Comparison of ENCODE assay signal across 8 cellular contexts in genomic region chr4:89111833-89112563, GRCh38. TPM values are rescaled to one million over a fixed set of nuclear protein-coding genes. Genes with fewer than 3 reads are reported as not detected.
A peak's percentile ranks its signal among the peaks of the same experiment; 100 is the strongest.
DNase-seq lines count a peak whose midpoint lies in the region; ATAC-seq and TF ChIP-seq lines count a peak whose summit lies in the region.

No MANE protein-coding gene starts in this region.

- H3K9me3 ChIP-seq in HUES6 (ENCODE audit: control insufficient read depth, insufficient read depth, low read depth, low read length): peaks cover 4% of the 10 kb centered on the region

- TF ChIP-seq CTCF in progenitor cell of endocrine pancreas (IDR thresholded peaks at IDR 0.05; ENCODE audit: unreplicated experiment): no peak

- H3K4me1 ChIP-seq in HUES6 (ENCODE audit: control insufficient read depth, insufficient read depth, low read length): peaks cover 14% of the 10 kb centered on the region

- H3K36me3 Mint-ChIP-seq in activated CD8-positive, alpha-beta T cell treated with anti-CD3 and anti-CD28 coated beads, Interleukin-2, amount 10 ng/mL, durations not matched to agents 7 days and 5 days (ENCODE audit: low read depth): peaks cover 26% of the 10 kb centered on the region
- peaks cover 4% of the 10 kb centered on the region for H3K36me3 Mint-ChIP-seq in progenitor cell of endocrine pancreas (ENCODE audit: insufficient read depth)

- CTCF ChIA-PET in activated CD8-positive, alpha-beta T cell treated with anti-CD3 and anti-CD28 coated beads, Interleukin-2, amount 10 ng/mL, durations not matched to agents 7 days and 5 days (lab: Charles Lee): interaction anchor here (0.8 kb wide), 1 partner anchor 11 kb away, joined by 4 read pairs; no protein-coding TSS in a partner anchor

- peaks cover 20% of the 10 kb centered on the region for H3K27me3 Mint-ChIP-seq in activated CD8-positive, alpha-beta T cell treated with anti-CD3 and anti-CD28 coated beads, Interleukin-2, amount 10 ng/mL, durations not matched to agents 7 days and 5 days (ENCODE audit: low read depth)
- peaks cover 19% of the 10 kb centered on the region for H3K27me3 Mint-ChIP-seq in progenitor cell of endocrine pancreas

- peak overlapping the region; percentile 86 for H3K4me3 ChIP-seq in HUES6 (ENCODE audit: low read depth, low read length)

- no peaks in the 10 kb centered on the region for H3K9me3 Mint-ChIP-seq in activated CD8-positive, alpha-beta T cell treated with anti-CD3 and anti-CD28 coated beads, Interleukin-2, amount 10 ng/mL, durations not matched to agents 7 days and 5 days (ENCODE audit: insufficient read depth)
- no peaks in the 10 kb centered on the region for H3K9me3 Mint-ChIP-seq in progenitor cell of endocrine pancreas (ENCODE audit: low read depth)

- no peak for ATAC-seq in activated CD8-positive, alpha-beta T cell treated with anti-CD3 and anti-CD28 coated beads, Interleukin-2, amount 10 ng/mL, durations not matched to agents 7 days and 5 days

- peak overlapping the region; percentile 79 for H3K27ac Mint-ChIP-seq in activated CD8-positive, alpha-beta T cell treated with anti-CD3 and anti-CD28 coated beads, Interleukin-2, amount 10 ng/mL, durations not matched to agents 7 days and 5 days
- H3K27ac Mint-ChIP-seq in progenitor cell of endocrine pancreas: peak overlapping the region; percentile 82

- POLR2A ChIA-PET in activated CD8-positive, alpha-beta T cell treated with anti-CD3 and anti-CD28 coated beads, Interleukin-2, amount 10 ng/mL, durations not matched to agents 7 days and 5 days (lab: Charles Lee): no interaction called here

- H3K27ac ChIP-seq in HUES6 (ENCODE audit: low read depth, low read length): peak overlapping the region; percentile 58; the same call in 1 of the 2 replicates

- H3K9ac ChIP-seq in HUES6 (ENCODE audit: low read length): peak overlapping the region; percentile 87

- H3K27me3 ChIP-seq in HUES6 (ENCODE audit: control insufficient read depth, insufficient read depth, low read length): peaks cover 38% of the 10 kb centered on the region

- peaks cover 26% of the 10 kb centered on the region for H3K4me1 Mint-ChIP-seq in activated CD8-positive, alpha-beta T cell treated with anti-CD3 and anti-CD28 coated beads, Interleukin-2, amount 10 ng/mL, durations not matched to agents 7 days and 5 days (ENCODE audit: low read depth)
- peaks cover 24% of the 10 kb centered on the region for H3K4me1 Mint-ChIP-seq in progenitor cell of endocrine pancreas (ENCODE audit: low read depth)

- peak overlapping the region; percentile 74 for H3K4me3 Mint-ChIP-seq in activated CD8-positive, alpha-beta T cell treated with anti-CD3 and anti-CD28 coated beads, Interleukin-2, amount 10 ng/mL, durations not matched to agents 7 days and 5 days
- H3K4me3 Mint-ChIP-seq in progenitor cell of endocrine pancreas (ENCODE audit: low read depth): peak overlapping the region; percentile 85

- peak; percentile 55 for DNase-seq in DMS53 (lab: John Stamatoyannopoulos, UW)
- no peak for DNase-seq in activated CD8-positive, alpha-beta T cell treated with anti-CD3 and anti-CD28 coated beads, Interleukin-2, amount 10 ng/mL, durations not matched to agents 7 days and 5 days
- DNase-seq in foreskin melanocyte: peak; percentile 29
- no peak for DNase-seq in progenitor cell of endocrine pancreas (ENCODE audit: low spot score, unreplicated experiment)
- DNase-seq in NK-92 treated with Interleukin-12 subunit alpha and Interleukin-12 subunit beta, amount 100 ng/mL, for 24 hours (lab: John Stamatoyannopoulos, UW): no peak
- no peak for DNase-seq in activated CD8-positive, alpha-beta memory T cell treated with anti-CD3 and anti-CD28 coated beads, Interleukin-2, amount 50 U/mL, for 48 hours
- no peak for DNase-seq in central memory CD4-positive, alpha-beta T cell

- H3K36me3 ChIP-seq in HUES6 (ENCODE audit: control insufficient read depth, insufficient read depth, low read length): no peaks in the 10 kb centered on the region

RNA-seq across cellular contexts. Expression of gene TIGD2, which starts 0.7 kb away (rescaled TPM):
- 1 to 10 TPM; 5.5 to 5.6 TPM for total RNA-seq in activated CD8-positive, alpha-beta T cell treated with anti-CD3 and anti-CD28 coated beads, Interleukin-2, amount 10 ng/mL, durations not matched to agents 7 days and 5 days
- total RNA-seq in progenitor cell of endocrine pancreas: 9.2 and 9.8 TPM in 2 replicates

RNA-seq across cellular contexts. Expression of gene FAM13A, which starts 55.0 kb away (rescaled TPM):
- 1 to 10 TPM; 4.5 to 4.7 TPM for total RNA-seq in activated CD8-positive, alpha-beta T cell treated with anti-CD3 and anti-CD28 coated beads, Interleukin-2, amount 10 ng/mL, durations not matched to agents 7 days and 5 days
- 29.5 and 31.2 TPM in 2 replicates for total RNA-seq in progenitor cell of endocrine pancreas

Comparison
In these comparisons a context has a peak if more than half of its experiments do, and no peak if none do; other contexts are left out.
1. DNase-seq: peak in DMS53 (single experiment) and foreskin melanocyte (single experiment); none in activated CD8-positive, alpha-beta T cell treated with anti-CD3 and anti-CD28 coated beads, Interleukin-2, amount 10 ng/mL, durations not matched to agents 7 days and 5 days (single experiment), progenitor cell of endocrine pancreas (single experiment), NK-92 treated with Interleukin-12 subunit alpha and Interleukin-12 subunit beta, amount 100 ng/mL, for 24 hours (single experiment), activated CD8-positive, alpha-beta memory T cell treated with anti-CD3 and anti-CD28 coated beads, Interleukin-2, amount 50 U/mL, for 48 hours (single experiment) and central memory CD4-positive, alpha-beta T cell (single experiment).